ENCODE assay signal across 9 cellular contexts in the genomic region with DNA sequence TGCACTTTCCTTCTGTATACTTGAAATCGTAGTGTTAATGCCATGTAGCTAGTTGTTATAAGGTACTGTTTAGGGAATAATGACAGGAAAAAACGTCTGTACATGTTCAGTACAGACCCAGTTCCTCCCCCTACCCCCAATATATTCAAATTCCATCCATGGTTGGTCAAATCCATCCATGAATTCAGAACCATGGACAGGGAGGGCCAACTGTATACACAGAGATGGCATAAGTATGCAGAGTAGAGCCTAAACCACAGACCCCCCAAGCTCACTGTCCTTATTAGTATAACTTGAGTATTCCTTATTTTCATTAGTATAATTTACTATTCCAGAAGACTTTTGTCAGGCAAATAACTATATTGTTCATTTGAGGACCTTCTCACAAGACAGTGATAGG. TPM values are rescaled to one million over a fixed set of nuclear protein-coding genes. Genes with fewer than 3 reads are reported as not detected.
"Had no signal": no experiment of that assay in that cellular context is flagged by ENCODE, and none has a peak within 500 bp of the region (broad histone marks: within the 10 kb centered on the region; RNA-seq: fewer than 3 reads in every experiment).

No MANE protein-coding gene starts in this region.

- H3K36me3 Mint-ChIP-seq: IgD-negative memory B cell had no signal

- H3K4me3 Mint-ChIP-seq: HFFc6, IgD-negative memory B cell had no signal

- H3K4me3 ChIP-seq: HAP-1, K562 had no signal

- ATAC-seq: K562 had no signal

- H3K27ac Mint-ChIP-seq: HFFc6, IgD-negative memory B cell had no signal

- DNase-seq: GOT3, H7, HFFc6, Kasumi-1, KG1 had no signal

- H3K4me1 ChIP-seq: HAP-1 had no signal

- FAIRE-seq: HTR-8/SVneo, K562 had no signal

- H3K9me3 ChIP-seq: HAP-1 had no signal

- H3K36me3 ChIP-seq: HAP-1 had no signal

RNA-seq across cellular contexts. Expression of gene ADAMTS17, which starts 51.2 kb away (rescaled TPM):
- total RNA-seq: HFFc6 had no signal
- polyA plus RNA-seq: IgD-negative memory B cell had no signal
